9 cellular contexts compared by ENCODE assay signal in the genomic region with DNA sequence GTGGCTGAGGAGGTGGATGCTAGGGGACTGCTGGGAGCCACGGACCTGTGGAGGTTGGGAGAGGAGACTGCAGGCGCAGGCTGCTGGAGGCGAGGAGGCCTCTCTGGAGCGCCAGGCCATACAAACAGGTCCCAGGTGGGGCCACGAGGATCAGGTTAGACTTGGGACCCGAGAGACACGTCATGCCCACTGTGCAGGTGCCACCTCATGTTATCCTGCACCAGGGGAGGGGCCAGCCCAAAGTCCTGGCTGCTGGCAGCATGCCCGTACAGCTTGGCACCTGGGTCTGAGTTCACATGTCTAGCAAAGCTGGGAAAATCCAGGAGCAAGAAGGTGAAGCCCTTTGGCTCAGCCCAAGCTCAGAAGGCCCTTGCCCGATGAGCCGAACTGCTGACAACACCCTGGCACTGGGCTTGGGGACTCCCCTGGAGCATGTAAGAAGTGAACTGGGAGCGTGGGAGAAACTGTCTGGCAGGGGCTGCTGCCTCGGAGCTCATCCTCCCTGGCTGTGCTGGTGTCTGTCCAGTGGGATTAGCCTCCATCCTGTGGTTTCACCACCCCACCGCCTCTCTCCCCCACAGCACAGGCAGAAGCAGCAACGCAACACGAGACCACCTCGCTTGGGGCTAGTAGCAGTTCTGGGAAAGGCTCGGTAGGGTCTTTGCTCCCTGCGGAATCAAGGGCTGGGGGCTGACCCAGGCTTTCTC. TPM values are rescaled to one million over a fixed set of nuclear protein-coding genes. Genes with fewer than 3 reads are reported as not detected.
DNase-seq lines count a peak whose midpoint lies in the region; ATAC-seq and TF ChIP-seq lines count a peak whose summit lies in the region.
"Had no signal": no experiment of that assay in that cellular context is flagged by ENCODE, and none has a peak within 500 bp of the region (broad histone marks: within the 10 kb centered on the region; RNA-seq: fewer than 3 reads in every experiment).

No MANE protein-coding gene starts in this region.

- peaks cover 17% of the 10 kb centered on the region for H3K4me1 Mint-ChIP-seq in activated T-helper 2 cell treated with anti-CD3 and anti-CD28 coated beads, Interferon-gamma antibody, Interleukin-2, Interleukin-4, amounts not matched to agents 10 μg/mL and 5 μg/mL and 100 μg/mL, durations not matched to agents 14 hours and 24 hours and 36 hours (ENCODE audit: low read depth)
- H3K4me1 Mint-ChIP-seq in memory B cell: peaks cover 26% of the 10 kb centered on the region

- intact Hi-C loops in activated T-helper 2 cell treated with anti-CD3 and anti-CD28 coated beads, Interferon-gamma antibody, Interleukin-2, Interleukin-4, amounts not matched to agents 10 μg/mL and 5 μg/mL and 100 μg/mL, durations not matched to agents 14 hours and 24 hours and 36 hours (cut with micrococcal nuclease): no loop called here

- DNase-seq in HT-29 (ENCODE audit: low spot score): peak; percentile 97
- no peak for DNase-seq in activated T-helper 2 cell treated with anti-CD3 and anti-CD28 coated beads, Interferon-gamma antibody, Interleukin-2, Interleukin-4, amounts not matched to agents 10 μg/mL and 5 μg/mL and 100 μg/mL, durations not matched to agents 14 hours and 24 hours and 36 hours (ENCODE audit: low spot score)
- DNase-seq in memory B cell (ENCODE audit: low spot score in 2 of 2): peak; percentile 13 to 21
- DNase-seq in iPS-NIHi7 (ENCODE audit: extremely low spot score): no peak
- DNase-seq in SW 1271 (lab: John Stamatoyannopoulos, UW): no peak
- DNase-seq in NCI-H526 treated with DMSO at 0.1 percent for 48 hours (lab: John Stamatoyannopoulos, UW): no peak

- peaks cover 73% of the 10 kb centered on the region for H3K36me3 Mint-ChIP-seq in activated T-helper 2 cell treated with anti-CD3 and anti-CD28 coated beads, Interferon-gamma antibody, Interleukin-2, Interleukin-4, amounts not matched to agents 10 μg/mL and 5 μg/mL and 100 μg/mL, durations not matched to agents 14 hours and 24 hours and 36 hours (ENCODE audit: low read depth)
- H3K36me3 Mint-ChIP-seq in memory B cell: peaks cover 7% of the 10 kb centered on the region

- no peak for TF ChIP-seq CTCF in C4-2B (conservative IDR thresholded peaks at IDR 0.05)

- ATAC-seq in memory B cell (ENCODE audit: low read depth) (no peak), HG03565 (IDR thresholded peaks at IDR 0.05; ENCODE audit: unreplicated experiment) (no peak)

- no peak overlapping the region for H3K4me3 Mint-ChIP-seq in activated T-helper 2 cell treated with anti-CD3 and anti-CD28 coated beads, Interferon-gamma antibody, Interleukin-2, Interleukin-4, amounts not matched to agents 10 μg/mL and 5 μg/mL and 100 μg/mL, durations not matched to agents 14 hours and 24 hours and 36 hours (ENCODE audit: low read depth)
- no peak overlapping the region for H3K4me3 Mint-ChIP-seq in memory B cell

- no peaks in the 10 kb centered on the region for H3K9me3 Mint-ChIP-seq in activated T-helper 2 cell treated with anti-CD3 and anti-CD28 coated beads, Interferon-gamma antibody, Interleukin-2, Interleukin-4, amounts not matched to agents 10 μg/mL and 5 μg/mL and 100 μg/mL, durations not matched to agents 14 hours and 24 hours and 36 hours
- H3K9me3 Mint-ChIP-seq in memory B cell: no peaks in the 10 kb centered on the region

- peak overlapping the region; percentile 100 for H3K27ac ChIP-seq in C4-2B

- no peaks in the 10 kb centered on the region for H3K27me3 Mint-ChIP-seq in activated T-helper 2 cell treated with anti-CD3 and anti-CD28 coated beads, Interferon-gamma antibody, Interleukin-2, Interleukin-4, amounts not matched to agents 10 μg/mL and 5 μg/mL and 100 μg/mL, durations not matched to agents 14 hours and 24 hours and 36 hours (ENCODE audit: low read depth)
- H3K27me3 Mint-ChIP-seq in memory B cell: no peaks in the 10 kb centered on the region

- H3K27ac Mint-ChIP-seq in activated T-helper 2 cell treated with anti-CD3 and anti-CD28 coated beads, Interferon-gamma antibody, Interleukin-2, Interleukin-4, amounts not matched to agents 10 μg/mL and 5 μg/mL and 100 μg/mL, durations not matched to agents 14 hours and 24 hours and 36 hours: peak overlapping the region; percentile 17
- H3K27ac Mint-ChIP-seq in memory B cell: no peak overlapping the region

RNA-seq across cellular contexts. Expression of a gene that starts 5.3 kb away (rescaled TPM):
- 312 and 331 TPM in 2 replicates for total RNA-seq in HT-29 (2014; rRNA removed; shearing (Covaris generic))
- total RNA-seq in activated T-helper 2 cell treated with anti-CD3 and anti-CD28 coated beads, Interferon-gamma antibody, Interleukin-2, Interleukin-4, amounts not matched to agents 10 μg/mL and 5 μg/mL and 100 μg/mL, durations not matched to agents 14 hours and 24 hours and 36 hours: 713 and 715 TPM in 2 replicates

RNA-seq across cellular contexts. Expression of a gene that starts 5.6 kb away (rescaled TPM):
- 1,172 and 1,253 TPM in 2 replicates for total RNA-seq in HT-29 (2014; rRNA removed; shearing (Covaris generic))
- total RNA-seq in activated T-helper 2 cell treated with anti-CD3 and anti-CD28 coated beads, Interferon-gamma antibody, Interleukin-2, Interleukin-4, amounts not matched to agents 10 μg/mL and 5 μg/mL and 100 μg/mL, durations not matched to agents 14 hours and 24 hours and 36 hours: 545 and 603 TPM in 2 replicates

RNA-seq across cellular contexts. Expression of a gene that starts 25.5 kb away (rescaled TPM):
- 482 and 502 TPM in 2 replicates for total RNA-seq in HT-29 (2014; rRNA removed; shearing (Covaris generic))
- total RNA-seq in activated T-helper 2 cell treated with anti-CD3 and anti-CD28 coated beads, Interferon-gamma antibody, Interleukin-2, Interleukin-4, amounts not matched to agents 10 μg/mL and 5 μg/mL and 100 μg/mL, durations not matched to agents 14 hours and 24 hours and 36 hours: 237 and 240 TPM in 2 replicates

RNA-seq across cellular contexts. Expression of a gene that starts 25.6 kb away (rescaled TPM):
- 222 and 256 TPM in 2 replicates for total RNA-seq in HT-29 (2014; rRNA removed; shearing (Covaris generic))
- total RNA-seq in activated T-helper 2 cell treated with anti-CD3 and anti-CD28 coated beads, Interferon-gamma antibody, Interleukin-2, Interleukin-4, amounts not matched to agents 10 μg/mL and 5 μg/mL and 100 μg/mL, durations not matched to agents 14 hours and 24 hours and 36 hours: 108 and 119 TPM in 2 replicates

RNA-seq across cellular contexts. Expression of a gene that starts 31.0 kb away (rescaled TPM):
- total RNA-seq in HT-29 (2014; rRNA removed; shearing (Covaris generic)): 2.4 and 3.0 TPM in 2 replicates
- not detected in 2 replicates for total RNA-seq in activated T-helper 2 cell treated with anti-CD3 and anti-CD28 coated beads, Interferon-gamma antibody, Interleukin-2, Interleukin-4, amounts not matched to agents 10 μg/mL and 5 μg/mL and 100 μg/mL, durations not matched to agents 14 hours and 24 hours and 36 hours
- total RNA-seq: glomerular endothelial cell had no signal

Comparison
In these comparisons a context has a peak if more than half of its experiments do, and no peak if none do; other contexts are left out.
1. DNase-seq: peak in HT-29 (single experiment) and memory B cell (2 of 2); none in activated T-helper 2 cell treated with anti-CD3 and anti-CD28 coated beads, Interferon-gamma antibody, Interleukin-2, Interleukin-4, amounts not matched to agents 10 μg/mL and 5 μg/mL and 100 μg/mL, durations not matched to agents 14 hours and 24 hours and 36 hours (single experiment), iPS-NIHi7 (single experiment), SW 1271 (0 of 2) and NCI-H526 treated with DMSO at 0.1 percent for 48 hours (single experiment).